ENCODE assay signal across 11 cellular contexts in genomic region chr9:129900263-129901041, GRCh38.
DNase-seq lines count a peak whose midpoint lies in the region; ATAC-seq lines count a peak whose summit lies in the region.
"Had no signal": no experiment of that assay in that cellular context is flagged by ENCODE, and none has a peak within 500 bp of the region (broad histone marks: within the 10 kb centered on the region; RNA-seq: fewer than 3 reads in every experiment).

No MANE protein-coding gene starts in this region.

- H3K27ac Mint-ChIP-seq in activated naive CD4-positive, alpha-beta T cell treated with anti-CD3 and anti-CD28 coated beads, Interleukin-2, amount 10 ng/mL, durations not matched to agents 7 days and 5 days, result peak overlapping the region; percentile 19
- peak overlapping the region; percentile 73 to 79 for H3K27ac Mint-ChIP-seq in T-cell
- H3K27ac Mint-ChIP-seq: brain had no signal

- ATAC-seq in HG02840 (IDR thresholded peaks at IDR 0.05; ENCODE audit: low FRiP score, unreplicated experiment), result peak; percentile 53
- ATAC-seq in T-cell (replicated peaks in 1 of 4), result no peak

- H3K27ac ChIP-seq in temporal lobe (ENCODE audit: low read depth, low read length), result peak overlapping the region; percentile 9
- H3K27ac ChIP-seq: SJSA1 had no signal

- H3K9me3 Mint-ChIP-seq in activated naive CD4-positive, alpha-beta T cell treated with anti-CD3 and anti-CD28 coated beads, Interleukin-2, amount 10 ng/mL, durations not matched to agents 7 days and 5 days, result no peaks in the 10 kb centered on the region
- no peaks in the 10 kb centered on the region for H3K9me3 Mint-ChIP-seq in T-cell
- H3K9me3 Mint-ChIP-seq: brain had no signal

- H3K4me3 Mint-ChIP-seq in activated naive CD4-positive, alpha-beta T cell treated with anti-CD3 and anti-CD28 coated beads, Interleukin-2, amount 10 ng/mL, durations not matched to agents 7 days and 5 days, result no peak overlapping the region
- no peak overlapping the region for H3K4me3 Mint-ChIP-seq in T-cell
- H3K4me3 Mint-ChIP-seq: brain had no signal

- H3K4me1 Mint-ChIP-seq in activated naive CD4-positive, alpha-beta T cell treated with anti-CD3 and anti-CD28 coated beads, Interleukin-2, amount 10 ng/mL, durations not matched to agents 7 days and 5 days, result peaks cover 61% of the 10 kb centered on the region
- H3K4me1 Mint-ChIP-seq in T-cell, result peaks cover 41 to 49% (median 44%) of the 10 kb centered on the region in 3 donors
- H3K4me1 Mint-ChIP-seq: brain had no signal

- DNase-seq in activated naive CD4-positive, alpha-beta T cell treated with anti-CD3 and anti-CD28 coated beads, Interleukin-2, amount 10 ng/mL, durations not matched to agents 7 days and 5 days, result no peak
- no peak for DNase-seq in activated naive CD4-positive, alpha-beta T cell (lab: John Stamatoyannopoulos, UW)
- DNase-seq in T-cell (no peak), HPDE6-E6E7 (ENCODE audit: extremely low spot score) (no peak), T-helper 1 cell (no peak), NCI-H1694 treated with DMSO at 0.1 percent for 48 hours (lab: John Stamatoyannopoulos, UW) (no peak)
- DNase-seq: BE2C had no signal

- POLR2A ChIA-PET in T-cell (lab: Charles Lee), result no interaction called here

- peaks cover 81% of the 10 kb centered on the region for H3K36me3 Mint-ChIP-seq in activated naive CD4-positive, alpha-beta T cell treated with anti-CD3 and anti-CD28 coated beads, Interleukin-2, amount 10 ng/mL, durations not matched to agents 7 days and 5 days
- peaks cover 67% of the 10 kb centered on the region for H3K36me3 Mint-ChIP-seq in T-cell

- no peaks in the 10 kb centered on the region for H3K27me3 Mint-ChIP-seq in activated naive CD4-positive, alpha-beta T cell treated with anti-CD3 and anti-CD28 coated beads, Interleukin-2, amount 10 ng/mL, durations not matched to agents 7 days and 5 days
- H3K27me3 Mint-ChIP-seq in T-cell, result no peaks in the 10 kb centered on the region
- H3K27me3 Mint-ChIP-seq: brain had no signal

- CTCF ChIA-PET in activated naive CD4-positive, alpha-beta T cell treated with anti-CD3 and anti-CD28 coated beads, Interleukin-2, amount 10 ng/mL, durations not matched to agents 7 days and 5 days (lab: Charles Lee), result no interaction called here
- CTCF ChIA-PET in T-cell (lab: Charles Lee), result interaction anchor here in 1 of 2 donors (0.6 kb wide), 1 partner anchor 199 kb away, joined by 7 read pairs; no protein-coding TSS in a partner anchor
